Comparison of ENCODE assay signal across 8 cellular contexts in genomic region chr17:40358323-40359038, GRCh38. TPM values are rescaled to one million over a fixed set of nuclear protein-coding genes. Genes with fewer than 3 reads are reported as not detected.
A peak's percentile ranks its signal among the peaks of the same experiment; 100 is the strongest.
DNase-seq lines count a peak whose midpoint lies in the region; ATAC-seq, FAIRE-seq and TF ChIP-seq lines count a peak whose summit lies in the region.

No MANE protein-coding gene starts in this region.

- peaks cover 5% of the 10 kb centered on the region for H3K36me3 Mint-ChIP-seq in T-helper 1 cell treated with Interleukin-12 subunit alpha and Interleukin-12 subunit beta and Interleukin-4 antibody, amounts not matched to agents 30 μg/mL and 1 μg/mL, for 36 hours (ENCODE audit: low read depth)

- DNase-seq in GM12891 (ENCODE audit: insufficient read length, low spot score) (peak; percentile 90), NCI-H1436 treated with DMSO at 0.1 percent for 48 hours (lab: John Stamatoyannopoulos, UW) (peak; percentile 32), head of caudate nucleus (peak; percentile 77 to 97 (median 93)), posterior vena cava (ENCODE audit: low spot score) (peak; percentile 98), uterus (peak; percentile 90 to 91)
- peak; percentile 84 for DNase-seq in activated naive CD8-positive, alpha-beta T cell treated with anti-CD3 and anti-CD28 coated beads, Interleukin-2, amount 50 U/mL, for 16 hours (ENCODE audit: low read depth, low spot score)

- TF ChIP-seq CTCF in uterus (IDR thresholded peaks at IDR 0.05): peak; percentile 94 to 98 (median 96)

- no peaks in the 10 kb centered on the region for H3K36me3 ChIP-seq in uterus

- peaks cover 14% of the 10 kb centered on the region for H3K4me1 Mint-ChIP-seq in T-helper 1 cell treated with Interleukin-12 subunit alpha and Interleukin-12 subunit beta and Interleukin-4 antibody, amounts not matched to agents 30 μg/mL and 1 μg/mL, for 36 hours (ENCODE audit: low read depth)

- H3K4me1 ChIP-seq in uterus: peaks cover 0 to 3% of the 10 kb centered on the region in 2 donors

- no peak overlapping the region for H3K27ac Mint-ChIP-seq in T-helper 1 cell treated with Interleukin-12 subunit alpha and Interleukin-12 subunit beta and Interleukin-4 antibody, amounts not matched to agents 30 μg/mL and 1 μg/mL, for 36 hours

- ATAC-seq in GM21825 (IDR thresholded peaks at IDR 0.05; ENCODE audit: unreplicated experiment): no peak

- FAIRE-seq in GM12891 (lab: Jason Lieb, UNC): peak; percentile 88

- peak overlapping the region; percentile 49 to 68 for H3K27ac ChIP-seq in uterus

- no peak overlapping the region for H3K4me3 ChIP-seq in uterus

- intact Hi-C loops in head of caudate nucleus (cut with DNase I) (loop anchor here (2.0 to 5.0 kb wide), 2 partner anchors 174 to 202 kb away; no protein-coding TSS in a partner anchor), posterior vena cava (cut with DNase I) (loop anchor here in 1 of 2 donors (10.0 kb wide), 1 partner anchor 144 kb away; the partner anchor contains the start of gene WIPF2), uterus (cut with DNase I; ENCODE audit: low total_unique reads) (loop anchor here (10.0 kb wide), 1 partner anchor 176 kb away; no protein-coding TSS in a partner anchor)

- TF ChIP-seq POLR2A in GM12891 (IDR thresholded peaks at IDR 0.05; ENCODE audit: low read depth, low read length): no peak
- no peak for TF ChIP-seq POLR2A in uterus (IDR thresholded peaks at IDR 0.05)

- no peaks in the 10 kb centered on the region for H3K9me3 ChIP-seq in uterus

- H3K9me3 Mint-ChIP-seq in T-helper 1 cell treated with Interleukin-12 subunit alpha and Interleukin-12 subunit beta and Interleukin-4 antibody, amounts not matched to agents 30 μg/mL and 1 μg/mL, for 36 hours: no peaks in the 10 kb centered on the region

- peak overlapping the region; percentile 14 for H3K4me3 Mint-ChIP-seq in T-helper 1 cell treated with Interleukin-12 subunit alpha and Interleukin-12 subunit beta and Interleukin-4 antibody, amounts not matched to agents 30 μg/mL and 1 μg/mL, for 36 hours

- H3K27me3 Mint-ChIP-seq in T-helper 1 cell treated with Interleukin-12 subunit alpha and Interleukin-12 subunit beta and Interleukin-4 antibody, amounts not matched to agents 30 μg/mL and 1 μg/mL, for 36 hours (ENCODE audit: low read depth): peaks cover 13% of the 10 kb centered on the region

- no peaks in the 10 kb centered on the region for H3K27me3 ChIP-seq in uterus

TF ChIP-seq in GM12891, 5 proteins besides CTCF, POLR2A, EP300 and RAD21:
- TF ChIP-seq POLR2AphosphoS5 (IDR thresholded peaks at IDR 0.05; ENCODE audit: low read depth, low read length) (no peak), POU2F2 (IDR thresholded peaks at IDR 0.05; ENCODE audit: low read depth, low read length) (no peak), PAX5 (IDR thresholded peaks at IDR 0.05; ENCODE audit: insufficient read depth, low read length, severe bottlenecking) (no peak), TAF1 (IDR thresholded peaks at IDR 0.05; ENCODE audit: low read depth, low read length) (no peak), SPI1 (IDR thresholded peaks at IDR 0.05; ENCODE audit: low read depth, low read length) (no peak)

RNA-seq across cellular contexts. Expression of gene GJD3, which starts 6.1 kb away (rescaled TPM):
- 0.21 TPM for polyA plus RNA-seq in GM12891 (2012; ENCODE audit: low read depth, missing spikeins)
- total RNA-seq in posterior vena cava (under 1 TPM; 0.79 to 1.00 TPM), uterus (1 to 10 TPM in 1 of 4 donors, under 1 TPM in 1, not detected in 2; 0.83 to 3.8 TPM)

RNA-seq across cellular contexts. Expression of gene RARA, which starts 49.5 kb away (rescaled TPM):
- polyA plus RNA-seq in GM12891 (2012; ENCODE audit: low read depth, missing spikeins): 24.8 TPM
- total RNA-seq in posterior vena cava (10 to 100 TPM; 47.5 to 54.5 TPM), uterus (10 to 100 TPM; 18.9 to 80.5 (median 46.3) TPM)

RNA-seq across cellular contexts. Expression of gene TOP2A, which starts 59.2 kb away (rescaled TPM):
- 65.4 TPM for polyA plus RNA-seq in GM12891 (2012; ENCODE audit: low read depth, missing spikeins)
- total RNA-seq in posterior vena cava (1 to 10 TPM; 1.1 to 2.2 TPM), uterus (100 to 1,000 TPM in 1 of 4 donors, 1 to 10 TPM in 1, under 1 TPM in 1, not detected in 1; 0.26 to 145 (median 1.9) TPM)

Comparison
In these comparisons a context has a peak if more than half of its experiments do, and no peak if none do; other contexts are left out.
1. DNase-seq: peak in every context shown above with its lines; median percentile 98 in posterior vena cava; 93 in head of caudate nucleus; 90 in uterus; 90 in GM12891; 84 in activated naive CD8-positive, alpha-beta T cell treated with anti-CD3 and anti-CD28 coated beads, Interleukin-2, amount 50 U/mL, for 16 hours; 32 in NCI-H1436 treated with DMSO at 0.1 percent for 48 hours.